In the genomic region with DNA sequence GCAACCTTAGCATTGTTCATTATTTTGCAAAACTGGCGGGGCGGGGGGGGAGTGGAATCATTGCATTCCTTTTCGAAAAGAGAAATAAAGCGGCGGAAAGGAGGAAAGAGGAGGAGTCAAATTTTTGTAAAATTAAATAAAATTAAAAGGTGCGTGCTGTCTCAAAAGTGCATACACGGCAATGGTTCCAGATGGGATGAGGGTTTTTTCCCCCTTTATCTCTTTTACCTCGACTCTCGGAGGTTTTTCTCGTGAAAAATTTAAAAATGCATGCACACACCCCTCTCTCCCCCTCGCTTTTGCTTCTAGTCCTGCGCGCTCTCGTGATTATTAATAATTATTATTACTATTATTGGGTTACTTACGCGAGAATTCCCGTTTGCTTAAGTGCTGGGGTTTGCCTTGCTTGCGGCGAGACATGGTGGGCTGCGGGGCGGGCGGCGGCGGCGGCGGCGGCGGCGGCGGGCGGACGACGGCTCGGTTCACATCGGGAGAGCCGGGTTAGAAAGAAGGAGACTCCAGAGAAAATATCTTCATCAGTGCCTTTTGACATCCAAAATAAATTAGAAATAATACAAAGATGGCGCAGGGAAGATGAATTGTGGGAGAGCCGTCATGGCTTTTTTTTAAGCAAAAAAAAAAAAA, we compare ENCODE assay signal across 8 cellular contexts. TPM values are rescaled to one million over a fixed set of nuclear protein-coding genes. Genes with fewer than 3 reads are reported as not detected.
DNase-seq lines count a peak whose midpoint lies in the region; ATAC-seq and TF ChIP-seq lines count a peak whose summit lies in the region.

No MANE protein-coding gene starts in this region.

- H3K36me3 ChIP-seq in GM23248 (ENCODE audit: low read depth) = no peaks in the 10 kb centered on the region
- H3K36me3 ChIP-seq in SJCRH30 = no peaks in the 10 kb centered on the region
- no peaks in the 10 kb centered on the region for H3K36me3 ChIP-seq in fibroblast of lung (ENCODE audit: control insufficient read depth, insufficient read depth, low read length)
- no peaks in the 10 kb centered on the region for H3K36me3 ChIP-seq in psoas muscle (ENCODE audit: insufficient read depth in 1 of 2, low read depth in 1 of 2)

- peaks cover 25% of the 10 kb centered on the region for H3K27me3 ChIP-seq in GM23248 (replicated peaks; ENCODE audit: insufficient read depth)
- H3K27me3 ChIP-seq in SJCRH30 = peaks cover 2% of the 10 kb centered on the region; the same call in 1 of the 2 replicates
- peaks cover 24% of the 10 kb centered on the region for H3K27me3 ChIP-seq in fibroblast of lung (ENCODE audit: control insufficient read depth, insufficient read depth, low read length)
- H3K27me3 ChIP-seq in psoas muscle (ENCODE audit: insufficient read depth in 3 of 3, low read length in 2 of 3) = peaks cover 2 to 95% (median 36%) of the 10 kb centered on the region in 3 donors

- H3F3A ChIP-seq in GM23248 (ENCODE audit: insufficient read depth) = no peaks in the 10 kb centered on the region

- in situ Hi-C loops in GM23248 (cut with MboI) = loop anchor here (25.0 kb wide), 1 partner anchor 1516 kb away; no protein-coding TSS in a partner anchor

- H3K9me2 ChIP-seq in GM23248 (ENCODE audit: insufficient read depth) = no peaks in the 10 kb centered on the region

- intact Hi-C loops in psoas muscle (cut with DNase I) = loop anchor here in 1 of 2 donors (5.0 kb wide), 2 partner anchors 341 to 1251 kb away; no protein-coding TSS in a partner anchor

- 2% methylated on average over 38 of the region's 38 CpGs for WGBS in GM23248 (ENCODE audit: low coverage in 1 of 2, low lambda C conversion rate in 2 of 2, missing lambda C conversion rate in 2 of 2), 2 experiments
- 2 to 4% (median 3%) methylated on average over 38 of the region's 38 CpGs for WGBS in psoas muscle, 3 donors

- no peaks in the 10 kb centered on the region for H4K20me1 ChIP-seq in GM23248 (ENCODE audit: insufficient read depth)
- H4K20me1 ChIP-seq in fibroblast of lung (ENCODE audit: control insufficient read depth, extremely low read depth, insufficient read depth, low read length) = no peaks in the 10 kb centered on the region

- H3K4me1 ChIP-seq in GM23248 (ENCODE audit: insufficient read depth) (peaks cover 8% of the 10 kb centered on the region; the same call in 1 of the 2 replicates), SJCRH30 (peaks cover 4% of the 10 kb centered on the region), fibroblast of lung (ENCODE audit: control insufficient read depth, extremely low read depth, insufficient read depth, low read length) (peaks cover 2% of the 10 kb centered on the region), psoas muscle (peaks cover 28% of the 10 kb centered on the region)

- H3K79me2 ChIP-seq in GM23248 (ENCODE audit: insufficient read depth) (peaks cover 11% of the 10 kb centered on the region), fibroblast of lung (ENCODE audit: control insufficient read depth, insufficient read depth, low read length) (no peaks in the 10 kb centered on the region)

- H3K27ac ChIP-seq in GM23248 (peak overlapping the region; percentile 23; the same call in 1 of the 2 replicates), SJCRH30 (peak overlapping the region; percentile 78), fibroblast of lung (ENCODE audit: insufficient read depth, low read length) (no peak overlapping the region), psoas muscle (no peak overlapping the region)

- H2AFZ ChIP-seq in GM23248 = peak overlapping the region; percentile 98
- H2AFZ ChIP-seq in fibroblast of lung (ENCODE audit: low read length) = no peak overlapping the region

- no peaks in the 10 kb centered on the region for H3K9me3 ChIP-seq in GM23248 (ENCODE audit: low read depth)
- no peaks in the 10 kb centered on the region for H3K9me3 ChIP-seq in SJCRH30 (replicated peaks)
- H3K9me3 ChIP-seq in fibroblast of lung (ENCODE audit: control insufficient read depth, insufficient read depth, low read depth, low read length) = no peaks in the 10 kb centered on the region
- no peaks in the 10 kb centered on the region for H3K9me3 ChIP-seq in psoas muscle

- no peak for ATAC-seq in psoas muscle
- ATAC-seq in HG03095 (IDR thresholded peaks at IDR 0.05; ENCODE audit: unreplicated experiment) = no peak
- ATAC-seq in HG02840 (IDR thresholded peaks at IDR 0.05; ENCODE audit: low FRiP score, unreplicated experiment) = no peak

- peak overlapping the region; percentile 82 for H3K4me3 ChIP-seq in GM23248
- H3K4me3 ChIP-seq in SJCRH30 = peak overlapping the region; percentile 79
- H3K4me3 ChIP-seq in fibroblast of lung (replicated peaks in 1 of 4; ENCODE audit: control extremely low read depth in 1 of 4, insufficient read depth in 1 of 4, low read depth in 3 of 4, low read length in 4 of 4) = peak overlapping the region; percentile 7 to 75 (median 22)
- peak overlapping the region; percentile 85 for H3K4me3 ChIP-seq in psoas muscle

- H3K9ac ChIP-seq in GM23248 (peak overlapping the region; percentile 79), fibroblast of lung (ENCODE audit: insufficient read depth, low read length) (no peak overlapping the region)

- DNase-seq in GM23248 = peak; percentile 42
- peak in 1 of 2 experiments; percentile 18 for DNase-seq in SJCRH30
- DNase-seq in fibroblast of lung (ENCODE audit: low read depth in 2 of 2) = peak in 1 of 2 donors; percentile 2
- no peak for DNase-seq in psoas muscle
- DNase-seq in GM19240 (ENCODE audit: insufficient read length, low spot score) = no peak
- no peak for DNase-seq in kidney tubule cell (ENCODE audit: low spot score)

- H3K4me2 ChIP-seq in GM23248 (ENCODE audit: unreplicated experiment) = peak overlapping the region; percentile 99
- H3K4me2 ChIP-seq in fibroblast of lung (ENCODE audit: extremely low read depth, insufficient read depth, low read length) = peak overlapping the region; percentile 54

- no peak for TF ChIP-seq CTCF in fibroblast of lung (conservative IDR thresholded peaks at IDR 0.05 in 1 of 2, IDR thresholded peaks at IDR 0.05 in 1 of 2; ENCODE audit: low read depth in 1 of 2, low read length in 2 of 2)
- no peak for TF ChIP-seq CTCF in psoas muscle (IDR thresholded peaks at IDR 0.05)

RNA-seq across cellular contexts. Expression of a gene that starts 0.5 kb away (rescaled TPM):
- 1.8 and 3.5 TPM in 2 replicates for total RNA-seq in GM23248 (2014; rRNA removed; shearing (Covaris generic))
- 8.9 and 9.6 TPM in 2 replicates for polyA plus RNA-seq in GM23248 (2016; fragmentation: Nextera tagmentation; extraction: Ambion mirVana)
- 23.1 and 29.7 TPM in 2 replicates for total RNA-seq in SJCRH30 (2014; rRNA removed; shearing (Covaris generic))
- total RNA-seq in fibroblast of lung = under 0.01 and 0.17 TPM in 2 replicates
- 0.09 TPM in 1 of 2 replicates, not detected in the other for polyA plus RNA-seq in fibroblast of lung
- polyA plus RNA-seq in fibroblast of lung (2012) = 0.16 TPM in 1 of 2 replicates, not detected in the other
- 0.31 TPM in 1 of 2 replicates, not detected in the other for polyA minus RNA-seq in fibroblast of lung (ENCODE audit: low replicate concordance)
- under 1 TPM; 0.24 to 0.66 (median 0.55) TPM for total RNA-seq in psoas muscle
- under 1 TPM in 2 of 3 donors, not detected in 1; 0.01 to 0.05 TPM for polyA plus RNA-seq in psoas muscle

Comparison
In these comparisons a context has a peak if more than half of its experiments do, and no peak if none do; other contexts are left out.
1. H3K27ac ChIP-seq: peak in GM23248 (single experiment) and SJCRH30 (single experiment); none in fibroblast of lung (single experiment) and psoas muscle (single experiment).
2. H3K4me3 ChIP-seq: peak in every context shown above with its lines; median percentile 85 in psoas muscle; 82 in GM23248; 79 in SJCRH30; 22 in fibroblast of lung.